In the genomic region with DNA sequence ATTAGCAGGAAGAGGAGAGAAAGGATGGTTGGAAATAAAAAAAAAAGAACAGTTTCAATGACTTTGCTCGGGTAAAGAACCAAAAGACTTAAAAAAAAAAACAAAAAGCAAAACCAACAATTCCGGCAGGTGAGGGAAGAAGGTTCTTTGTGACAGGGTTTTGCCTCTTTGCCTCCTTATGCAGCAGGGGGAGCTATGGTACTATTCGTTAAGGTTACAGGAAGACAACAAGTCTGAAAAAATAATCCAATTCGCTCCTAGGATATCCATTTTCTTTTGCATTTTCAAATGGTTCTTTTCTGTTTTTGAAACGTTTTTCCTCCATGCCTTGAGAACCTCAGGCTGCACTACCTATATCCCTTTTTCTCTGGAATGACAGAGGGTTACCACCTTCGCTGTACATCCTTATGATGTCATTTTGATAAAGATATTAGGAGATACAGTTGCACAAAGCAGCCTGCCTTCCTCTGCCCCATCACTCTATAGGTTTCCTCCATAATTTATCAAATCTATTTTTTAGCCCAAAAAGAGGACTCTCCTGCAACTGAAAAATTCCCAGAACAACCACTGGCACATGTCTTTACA, we compare ENCODE assay signal across 8 cellular contexts. TPM values are rescaled to one million over a fixed set of nuclear protein-coding genes. Genes with fewer than 3 reads are reported as not detected.
DNase-seq lines count a peak whose midpoint lies in the region; ATAC-seq and TF ChIP-seq lines count a peak whose summit lies in the region.

No MANE protein-coding gene starts in this region.

- no peaks in the 10 kb centered on the region for H3K36me3 ChIP-seq in OCI-LY3 (replicated peaks; ENCODE audit: low read depth, low read length)

- H3K4me3 ChIP-seq in OCI-LY3 (ENCODE audit: low read length): peak overlapping the region; percentile 35
- no peak overlapping the region for H3K4me3 ChIP-seq in cardiac fibroblast (replicated peaks in 1 of 2; ENCODE audit: low read depth in 2 of 2, low read length in 2 of 2)

- peak; percentile 91 for TF ChIP-seq CTCF in OCI-LY3 (IDR thresholded peaks at IDR 0.05; ENCODE audit: low read depth, low read length)
- peak; percentile 90 for TF ChIP-seq CTCF in cardiac fibroblast (IDR thresholded peaks at IDR 0.05; ENCODE audit: low read depth, low read length)

- no peak for ATAC-seq in HG03135 (IDR thresholded peaks at IDR 0.05; ENCODE audit: unreplicated experiment)
- ATAC-seq in GM21515 (IDR thresholded peaks at IDR 0.05; ENCODE audit: unreplicated experiment): no peak

- peaks cover 17% of the 10 kb centered on the region for H3K27me3 ChIP-seq in OCI-LY3 (ENCODE audit: low read depth, low read length)

- H3K4me1 ChIP-seq in OCI-LY3 (ENCODE audit: low read length): no peaks in the 10 kb centered on the region

- H3K9me3 ChIP-seq in OCI-LY3 (ENCODE audit: insufficient read depth, low read length): no peaks in the 10 kb centered on the region

- no peak overlapping the region for H3K27ac ChIP-seq in OCI-LY3 (ENCODE audit: low read length)

- no peak overlapping the region for H3K9ac ChIP-seq in OCI-LY3 (ENCODE audit: low read length)

- no peaks in the 10 kb centered on the region for H3K79me2 ChIP-seq in OCI-LY3 (ENCODE audit: low read length)

- peak overlapping the region; percentile 68; the same call in 1 of the 2 replicates for H2AFZ ChIP-seq in OCI-LY3 (ENCODE audit: low read depth, low read length)

- peak overlapping the region; percentile 57 for H3K4me2 ChIP-seq in OCI-LY3 (ENCODE audit: low read length)

- H4K20me1 ChIP-seq in OCI-LY3 (ENCODE audit: insufficient read depth, low read length): no peaks in the 10 kb centered on the region

- DNase-seq in stimulated activated CD4-positive, alpha-beta T cell treated with anti-CD3 and anti-CD28 coated beads, Interleukin-2, amount 100 ng/mL, for 48 hours: peak; percentile 6 to 13
- no peak for DNase-seq in stimulated activated CD4-positive, alpha-beta T cell treated with anti-CD3 and anti-CD28 coated beads, Interleukin-1b, Interleukin-23, amount 100 ng/mL, for 48 hours
- DNase-seq in HuH-7.5 (ENCODE audit: low spot score) (peak; percentile 4), cardiac fibroblast (ENCODE audit: low read depth in 2 of 2) (peak; percentile 82 to 85), lung microvascular endothelial cell (ENCODE audit: low read depth in 2 of 2) (peak; percentile 75 to 78)

RNA-seq across cellular contexts. Expression of a gene that starts 55.0 kb away (rescaled TPM):
- total RNA-seq in lung microvascular endothelial cell: 0.40 and 0.65 TPM in 2 replicates
